In genomic region chr9:129225201-129225778, GRCh38 we compare ENCODE assay signal across 10 cellular contexts. TPM values are rescaled to one million over a fixed set of nuclear protein-coding genes. Genes with fewer than 3 reads are reported as not detected.
DNase-seq lines count a peak whose midpoint lies in the region; ATAC-seq and TF ChIP-seq lines count a peak whose summit lies in the region.
"Had no signal": no experiment of that assay in that cellular context is flagged by ENCODE, and none has a peak within 500 bp of the region (broad histone marks: within the 10 kb centered on the region; RNA-seq: fewer than 3 reads in every experiment).

No MANE protein-coding gene starts in this region.

- H3K36me3 ChIP-seq in CD8-positive, alpha-beta T cell (ENCODE audit: insufficient read depth, low read length) = no peaks in the 10 kb centered on the region
- H3K36me3 ChIP-seq in fibroblast of lung (ENCODE audit: control insufficient read depth, insufficient read depth, low read length) (no peaks in the 10 kb centered on the region), ovary (no peaks in the 10 kb centered on the region), body of pancreas (replicated peaks in 1 of 2; ENCODE audit: insufficient read depth in 1 of 2, low read depth in 2 of 2) (no peaks in the 10 kb centered on the region)

- TF ChIP-seq CTCF in CD8-positive, alpha-beta T cell (IDR thresholded peaks at IDR 0.05) = no peak
- TF ChIP-seq CTCF in fibroblast of lung (conservative IDR thresholded peaks at IDR 0.05 in 1 of 2, IDR thresholded peaks at IDR 0.05 in 1 of 2; ENCODE audit: low read depth in 1 of 2, low read length in 2 of 2) (no peak), ovary (IDR thresholded peaks at IDR 0.05) (no peak), body of pancreas (IDR thresholded peaks at IDR 0.05) (no peak)

- no peak for DNase-seq in CD8-positive, alpha-beta T cell
- no peak for DNase-seq in T-cell
- no peak for DNase-seq in fibroblast of lung (ENCODE audit: low read depth in 2 of 2)
- DNase-seq in ovary = no peak
- DNase-seq in activated effector memory CD4-positive, alpha-beta T cell treated with anti-CD3 and anti-CD28 coated beads, Interleukin-2, amount 50 U/mL, for 16 hours = no peak
- no peak for DNase-seq in globus pallidus (ENCODE audit: low spot score)
- no peak for DNase-seq in NCI-H1092 treated with DMSO at 0.1 percent for 48 hours (lab: John Stamatoyannopoulos, UW)
- DNase-seq in body of pancreas = no peak
- DNase-seq: NCI-H524 treated with DMSO at 0.1 percent for 48 hours had no signal

- H3K4me3 Mint-ChIP-seq in CD8-positive, alpha-beta T cell = peak overlapping the region; percentile 26
- peak overlapping the region in 1 of 3 donors; percentile 63 for H3K4me3 Mint-ChIP-seq in T-cell

- H2AFZ ChIP-seq in fibroblast of lung (ENCODE audit: low read length) = no peak overlapping the region

- POLR2A ChIA-PET in CD8-positive, alpha-beta T cell (lab: Charles Lee) = interaction anchor here (1.8 to 3.0 kb wide), 2 partner anchors 12 to 47 kb away, joined by 6 to 28 read pairs; partner anchors contain the start of gene IER5L
- POLR2A ChIA-PET in T-cell (lab: Charles Lee) = interaction anchor here (0.6 to 0.7 kb wide), 2 partner anchors 180 to 261 kb away, joined by 3 read pairs; no protein-coding TSS in a partner anchor

- no peaks in the 10 kb centered on the region for H3K9me3 Mint-ChIP-seq in CD8-positive, alpha-beta T cell
- no peaks in the 10 kb centered on the region for H3K9me3 Mint-ChIP-seq in T-cell

- TF ChIP-seq POLR2A in ovary (IDR thresholded peaks at IDR 0.05) (no peak), body of pancreas (IDR thresholded peaks at IDR 0.05) (no peak)

- no peak overlapping the region for H3K27ac ChIP-seq in CD8-positive, alpha-beta T cell (ENCODE audit: low read depth, low read length)
- H3K27ac ChIP-seq in fibroblast of lung (ENCODE audit: insufficient read depth, low read length) = no peak overlapping the region
- peak overlapping the region; percentile 7 to 74 for H3K27ac ChIP-seq in ovary
- H3K27ac ChIP-seq in body of pancreas = peak overlapping the region in 1 of 4 donors; percentile 7
- H3K27ac ChIP-seq: foreskin keratinocyte had no signal

- no peak for TF ChIP-seq EP300 in ovary (IDR thresholded peaks at IDR 0.05)

- H3K9me3 ChIP-seq in CD8-positive, alpha-beta T cell (ENCODE audit: low read length) = no peaks in the 10 kb centered on the region
- H3K9me3 ChIP-seq in fibroblast of lung (ENCODE audit: control insufficient read depth, insufficient read depth, low read depth, low read length) (no peaks in the 10 kb centered on the region), ovary (no peaks in the 10 kb centered on the region), body of pancreas (no peaks in the 10 kb centered on the region)

- H3K36me3 Mint-ChIP-seq in CD8-positive, alpha-beta T cell = no peaks in the 10 kb centered on the region
- H3K36me3 Mint-ChIP-seq in T-cell = no peaks in the 10 kb centered on the region

- no peak overlapping the region for H3K9ac ChIP-seq in fibroblast of lung (ENCODE audit: insufficient read depth, low read length)

- H3K4me2 ChIP-seq in fibroblast of lung (ENCODE audit: extremely low read depth, insufficient read depth, low read length) = peak overlapping the region; percentile 35

- H3K4me1 ChIP-seq in CD8-positive, alpha-beta T cell (ENCODE audit: insufficient read depth, low read length) = peaks cover 38% of the 10 kb centered on the region
- peaks cover 3% of the 10 kb centered on the region for H3K4me1 ChIP-seq in fibroblast of lung (ENCODE audit: control insufficient read depth, extremely low read depth, insufficient read depth, low read length)
- H3K4me1 ChIP-seq in ovary (ENCODE audit: insufficient read depth) = peaks cover 10% of the 10 kb centered on the region
- no peaks in the 10 kb centered on the region for H3K4me1 ChIP-seq in body of pancreas

- CTCF ChIA-PET in CD8-positive, alpha-beta T cell (lab: Charles Lee) = interaction anchor here (1.2 to 2.9 kb wide), 3 partner anchors 12 to 51 kb away, joined by 3 to 11 read pairs (median 3); no protein-coding TSS in a partner anchor
- CTCF ChIA-PET in T-cell (lab: Charles Lee) = no interaction called here

- H3K4me1 Mint-ChIP-seq in CD8-positive, alpha-beta T cell (ENCODE audit: low read depth) = peaks cover 43% of the 10 kb centered on the region
- peaks cover 39 to 46% (median 46%) of the 10 kb centered on the region in 3 donors for H3K4me1 Mint-ChIP-seq in T-cell

- H3K4me3 ChIP-seq in CD8-positive, alpha-beta T cell (ENCODE audit: low read depth, low read length) = no peak overlapping the region
- H3K4me3 ChIP-seq in fibroblast of lung (replicated peaks in 1 of 4; ENCODE audit: control extremely low read depth in 1 of 4, insufficient read depth in 1 of 4, low read depth in 3 of 4, low read length in 4 of 4) (no peak overlapping the region), ovary (no peak overlapping the region), body of pancreas (no peak overlapping the region)

- peak overlapping the region; percentile 82 for H3K27ac Mint-ChIP-seq in CD8-positive, alpha-beta T cell
- H3K27ac Mint-ChIP-seq in T-cell = peak overlapping the region; percentile 37 to 82

- intact Hi-C loops in CD8-positive, alpha-beta T cell (cut with DNase I, micrococcal nuclease) = no loop called here
- intact Hi-C loops in ovary (cut with DNase I) (no loop called here), body of pancreas (cut with DNase I) (no loop called here)

- WGBS in ovary, 3 donors = 64 to 68% (median 66%) methylated on average over 6 of the region's 6 CpGs
- WGBS in body of pancreas, 2 donors = 78 to 85% methylated on average over 6 of the region's 6 CpGs

- no peaks in the 10 kb centered on the region for H3K27me3 Mint-ChIP-seq in CD8-positive, alpha-beta T cell (ENCODE audit: low read depth)
- peaks cover 0 to 1% of the 10 kb centered on the region in 2 donors for H3K27me3 Mint-ChIP-seq in T-cell

- ATAC-seq in CD8-positive, alpha-beta T cell = no peak
- ATAC-seq in T-cell (replicated peaks in 1 of 4) (no peak), body of pancreas (no peak)

- H4K20me1 ChIP-seq in fibroblast of lung (ENCODE audit: control insufficient read depth, extremely low read depth, insufficient read depth, low read length) = no peaks in the 10 kb centered on the region

- no peaks in the 10 kb centered on the region for H3K79me2 ChIP-seq in fibroblast of lung (ENCODE audit: control insufficient read depth, insufficient read depth, low read length)

- H3K27me3 ChIP-seq in CD8-positive, alpha-beta T cell (ENCODE audit: insufficient read depth, low read length) = no peaks in the 10 kb centered on the region
- H3K27me3 ChIP-seq in fibroblast of lung (ENCODE audit: control insufficient read depth, insufficient read depth, low read length) (no peaks in the 10 kb centered on the region), ovary (no peaks in the 10 kb centered on the region), body of pancreas (no peaks in the 10 kb centered on the region)
- H3K27me3 ChIP-seq: foreskin keratinocyte had no signal

RNA-seq across cellular contexts. Expression of gene IER5L, which starts 47.2 kb away (rescaled TPM):
- 10 to 100 TPM; 21.7 to 25.1 TPM for total RNA-seq in CD8-positive, alpha-beta T cell
- 1 to 10 TPM; 1.3 to 7.7 (median 6.7) TPM for total RNA-seq in T-cell
- total RNA-seq in fibroblast of lung = 71.5 and 97.3 TPM in 2 replicates
- polyA plus RNA-seq in fibroblast of lung = 4.1 and 9.2 TPM in 2 replicates
- polyA plus RNA-seq in fibroblast of lung (2012) = 13.6 and 19.5 TPM in 2 replicates
- polyA minus RNA-seq in fibroblast of lung (ENCODE audit: low replicate concordance) = 4.1 and 7.5 TPM in 2 replicates
- 10 to 100 TPM; 15.4 to 74.3 (median 45.0) TPM for total RNA-seq in ovary
- 10 to 100 TPM in 1 of 2 donors, 1 to 10 TPM in 1; 2.5 to 14.9 TPM for polyA plus RNA-seq in ovary
- total RNA-seq in body of pancreas = 1 to 10 TPM; 3.0 to 4.4 TPM

Comparison
In these comparisons a context has a peak if more than half of its experiments do, and no peak if none do; other contexts are left out.
1. H3K27ac ChIP-seq: peak in ovary (2 of 2); none in CD8-positive, alpha-beta T cell (single experiment) and fibroblast of lung (single experiment).